In the genomic region with DNA sequence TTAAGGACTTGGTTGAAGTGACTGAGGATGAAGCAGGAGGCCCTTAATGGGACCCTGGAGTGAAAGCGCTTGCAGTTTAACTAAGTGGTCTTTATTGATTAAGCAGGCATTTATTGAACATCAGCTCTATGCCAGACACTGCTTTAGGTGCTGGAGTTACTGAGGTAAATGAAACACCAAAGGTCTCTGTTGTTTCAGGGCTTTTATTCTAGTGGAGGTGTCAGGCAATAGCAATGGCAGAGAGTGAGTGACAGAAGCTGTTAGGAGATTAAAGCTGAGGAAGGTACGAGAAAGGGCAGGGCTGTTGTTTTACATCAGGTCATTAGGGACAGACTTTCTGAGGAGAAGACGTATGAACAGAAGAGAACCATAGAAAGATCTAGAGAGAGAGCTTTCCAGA, we compare ENCODE assay signal across 21 cellular contexts.
A peak's percentile ranks its signal among the peaks of the same experiment; 100 is the strongest.
DNase-seq lines count a peak whose midpoint lies in the region; ATAC-seq and TF ChIP-seq lines count a peak whose summit lies in the region.
"Had no signal": no experiment of that assay in that cellular context is flagged by ENCODE, and none has a peak within 500 bp of the region (broad histone marks: within the 10 kb centered on the region; RNA-seq: fewer than 3 reads in every experiment).

No MANE protein-coding gene starts in this region.

- no peaks in the 10 kb centered on the region for H3K36me3 Mint-ChIP-seq in endodermal cell (ENCODE audit: low read depth)
- no peaks in the 10 kb centered on the region for H3K36me3 Mint-ChIP-seq in nephron progenitor cell (ENCODE audit: low read depth)
- H3K36me3 Mint-ChIP-seq in activated naive CD4-positive, alpha-beta T cell treated with anti-CD3 and anti-CD28 coated beads, Interleukin-2, amount 50 U/mL, for 72 hours = peaks cover 19% of the 10 kb centered on the region in 2 donors
- H3K36me3 Mint-ChIP-seq: CD4-positive, CD25-positive, alpha-beta regulatory T cell had no signal

- no peak overlapping the region for H3K27ac Mint-ChIP-seq in endodermal cell
- H3K27ac Mint-ChIP-seq in nephron progenitor cell = peak overlapping the region; percentile 10
- no peak overlapping the region for H3K27ac Mint-ChIP-seq in activated naive CD4-positive, alpha-beta T cell treated with anti-CD3 and anti-CD28 coated beads, Interleukin-2, amount 50 U/mL, for 72 hours
- H3K27ac Mint-ChIP-seq: CD4-positive, CD25-positive, alpha-beta regulatory T cell; HFFc6 had no signal

- H3K9ac ChIP-seq in endodermal cell (ENCODE audit: extremely low read depth, low read length, poor library complexity, severe bottlenecking) = no peak overlapping the region

- H3K9me3 ChIP-seq in endodermal cell (ENCODE audit: control insufficient read depth, low read length) = peaks cover 14% of the 10 kb centered on the region
- H3K9me3 ChIP-seq: BE2C had no signal

- no peaks in the 10 kb centered on the region for H3K36me3 ChIP-seq in endodermal cell (ENCODE audit: control insufficient read depth, insufficient read depth, low read length)
- H3K36me3 ChIP-seq: BE2C had no signal

- H3K4me3 ChIP-seq in endodermal cell (ENCODE audit: low read length) = no peak overlapping the region

- ATAC-seq in activated naive CD4-positive, alpha-beta T cell treated with anti-CD3 and anti-CD28 coated beads, Interleukin-2, amount 50 U/mL, for 72 hours = no peak
- ATAC-seq in GM19455 (IDR thresholded peaks at IDR 0.05; ENCODE audit: unreplicated experiment) = no peak
- ATAC-seq: HepG2 had no signal

- DNase-seq in endodermal cell (no peak), nephron progenitor cell (no peak), substantia nigra (lab: John Stamatoyannopoulos, UW) (no peak), GM20000 (ENCODE audit: low spot score) (no peak)
- no peak for DNase-seq in activated naive CD4-positive, alpha-beta T cell treated with anti-CD3 and anti-CD28 coated beads, Interleukin-2, amount 50 U/mL, for 72 hours (ENCODE audit: low spot score in 2 of 2)
- DNase-seq: BE2C; CD4-positive, CD25-positive, alpha-beta regulatory T cell; COR-L47; DMS153; GDM1; H7; HFFc6; KBM-7; NCI-H1105 treated with DMSO at 0.1 percent for 48 hours; NCI-H1694 treated with DMSO at 0.1 percent for 48 hours; NCI-H510A; NCI-H748 treated with DMSO at 0.1 percent for 48 hours; OCI-M1 had no signal

- H3K4me3 Mint-ChIP-seq in endodermal cell = no peak overlapping the region
- H3K4me3 Mint-ChIP-seq in nephron progenitor cell = no peak overlapping the region
- H3K4me3 Mint-ChIP-seq: CD4-positive, CD25-positive, alpha-beta regulatory T cell; HFFc6 had no signal

- H3K9me3 Mint-ChIP-seq in endodermal cell (peaks cover 24% of the 10 kb centered on the region), nephron progenitor cell (peaks cover 29% of the 10 kb centered on the region)
- peaks cover 14% of the 10 kb centered on the region in 2 donors for H3K9me3 Mint-ChIP-seq in activated naive CD4-positive, alpha-beta T cell treated with anti-CD3 and anti-CD28 coated beads, Interleukin-2, amount 50 U/mL, for 72 hours

- no peaks in the 10 kb centered on the region for H3K4me1 ChIP-seq in endodermal cell (ENCODE audit: control insufficient read depth, insufficient read depth, low read length)
- H3K4me1 ChIP-seq: BE2C had no signal

- H3K27ac ChIP-seq in angular gyrus (ENCODE audit: low read depth, low read length) (peak overlapping the region; percentile 96), endodermal cell (ENCODE audit: low read depth, low read length) (peak overlapping the region; percentile 86), substantia nigra (ENCODE audit: low read depth, low read length, poor library complexity, severe bottlenecking) (peak overlapping the region; percentile 94)

- H3K27me3 ChIP-seq in endodermal cell (ENCODE audit: control insufficient read depth, insufficient read depth, low read length, poor library complexity, severe bottlenecking) = no peaks in the 10 kb centered on the region
- H3K27me3 ChIP-seq: BE2C had no signal

- TF ChIP-seq CTCF in endodermal cell (conservative IDR thresholded peaks at IDR 0.05) (no peak), nephron progenitor cell (IDR thresholded peaks at IDR 0.05) (no peak), GM20000 (IDR thresholded peaks at IDR 0.05; ENCODE audit: extremely low read depth, missing control alignments) (no peak)

- H3K4me1 Mint-ChIP-seq in endodermal cell (peaks cover 4% of the 10 kb centered on the region), nephron progenitor cell (peaks cover 13% of the 10 kb centered on the region)
- H3K4me1 Mint-ChIP-seq: CD4-positive, CD25-positive, alpha-beta regulatory T cell had no signal

- 80 to 94% methylated on average over 3 of the region's 3 CpGs for WGBS in endodermal cell (ENCODE audit: insufficient coverage in 1 of 2, insufficient read length in 1 of 2), 2 experiments

- H3K27me3 Mint-ChIP-seq in endodermal cell (ENCODE audit: insufficient read depth) = no peaks in the 10 kb centered on the region
- H3K27me3 Mint-ChIP-seq in nephron progenitor cell (ENCODE audit: low read depth, poor library complexity) = peaks cover 3% of the 10 kb centered on the region
